Comparison of ENCODE assay signal across 1 cellular context in the genomic region with DNA sequence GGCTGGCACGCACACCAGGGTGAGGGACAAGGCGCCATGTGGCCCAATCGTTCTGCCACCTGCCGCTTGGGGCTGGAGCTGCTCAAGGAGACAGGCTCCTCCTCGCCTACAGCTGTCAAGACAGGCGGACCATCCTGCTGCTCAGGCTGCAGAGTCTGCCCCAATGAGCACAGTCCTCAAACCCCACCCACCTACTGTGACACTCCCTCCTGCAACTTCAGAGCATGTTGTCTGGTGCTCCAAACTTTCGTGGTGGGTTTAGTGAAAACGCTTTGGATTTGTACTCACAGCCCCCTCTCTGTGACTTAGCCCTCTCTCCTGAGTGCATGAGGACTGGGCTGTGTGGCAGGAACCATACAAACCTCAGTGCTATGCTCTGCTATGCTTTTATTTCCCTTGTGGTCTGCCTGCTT.
TF ChIP-seq lines count a peak whose summit lies in the region.

No MANE protein-coding gene starts in this region.

TF ChIP-seq in H1, 55 proteins besides CTCF, POLR2A, EP300 and RAD21:
- TF ChIP-seq EGR1 (IDR thresholded peaks at IDR 0.05; ENCODE audit: borderline replicate concordance, low read depth, low read length) (no peak), SRF (IDR thresholded peaks at IDR 0.05; ENCODE audit: low read depth, low read length) (no peak), CBX8 (IDR thresholded peaks at IDR 0.05; ENCODE audit: borderline replicate concordance, low read depth, low read length) (no peak), SIN3A (conservative IDR thresholded peaks at IDR 0.05 in 1 of 2, IDR thresholded peaks at IDR 0.05 in 1 of 2; ENCODE audit: low read depth in 1 of 2, low read length in 2 of 2) (0 out of 4 replicates have a peak, but pooled peaks of 1 of the 2 experiments have one; percentile 42)
- TF ChIP-seq, protein P1, sequence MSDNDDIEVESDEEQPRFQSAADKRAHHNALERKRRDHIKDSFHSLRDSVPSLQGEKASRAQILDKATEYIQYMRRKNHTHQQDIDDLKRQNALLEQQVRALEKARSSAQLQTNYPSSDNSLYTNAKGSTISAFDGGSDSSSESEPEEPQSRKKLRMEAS (IDR thresholded peaks at IDR 0.05): peak; percentile 53
